Comparison of ENCODE assay signal across 8 cellular contexts in the genomic region with DNA sequence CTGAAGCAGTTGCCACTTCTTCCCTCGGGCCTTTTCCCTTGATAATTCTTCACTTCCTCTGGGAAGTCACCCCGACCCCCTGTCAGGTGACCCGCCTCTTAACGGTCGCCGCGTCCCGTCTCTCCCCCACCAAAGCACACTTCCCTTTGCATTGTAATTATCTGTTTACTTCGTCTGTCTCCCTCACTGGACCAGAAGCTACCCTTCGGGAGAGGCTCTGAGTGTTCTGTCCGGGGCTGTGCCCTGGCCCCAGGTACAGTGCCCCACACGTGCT. TPM values are rescaled to one million over a fixed set of nuclear protein-coding genes. Genes with fewer than 3 reads are reported as not detected.
DNase-seq lines count a peak whose midpoint lies in the region; ATAC-seq, FAIRE-seq and TF ChIP-seq lines count a peak whose summit lies in the region.

No MANE protein-coding gene starts in this region.

- H3K27ac Mint-ChIP-seq in IgD-negative memory B cell: peak overlapping the region in 2 of 3 donors; percentile 15 to 57
- H3K27ac Mint-ChIP-seq in chondrocyte (ENCODE audit: unreplicated experiment): no peak overlapping the region
- H3K27ac Mint-ChIP-seq in natural killer cell treated with Interleukin-12 subunit alpha and Interleukin-12 subunit beta and Interleukin-15 and Interleukin-18, amount 100 ng/mL, for 72 hours: no peak overlapping the region

- no peaks in the 10 kb centered on the region for H3K9me3 ChIP-seq in BLaER1 treated with 17β-estradiol and CSF1 and Interleukin-3, amounts not matched to agents 10 nM and 100 nM (replicated peaks in 1 of 11)

- peak overlapping the region; percentile 42 to 94 (median 79); a peak in 21 of 22 replicates for H3K9ac ChIP-seq in BLaER1 treated with 17β-estradiol and CSF1 and Interleukin-3, amounts not matched to agents 10 nM and 100 nM

- peak overlapping the region; percentile 1 to 92 (median 85); a peak in 21 of 22 replicates for H3K27ac ChIP-seq in BLaER1 treated with 17β-estradiol and CSF1 and Interleukin-3, amounts not matched to agents 10 nM and 100 nM

- DNase-seq in chondrocyte (ENCODE audit: low spot score) (no peak), SKM-1 (lab: John Stamatoyannopoulos, UW; ENCODE audit: unreplicated experiment) (no peak), D721Med (ENCODE audit: insufficient read length, low spot score) (no peak), 8988T (no peak)
- no peak for DNase-seq in natural killer cell treated with Interleukin-12 subunit alpha and Interleukin-12 subunit beta and Interleukin-15 and Interleukin-18, amount 100 ng/mL, for 72 hours (ENCODE audit: low spot score)

- H3K36me3 ChIP-seq in BLaER1 treated with 17β-estradiol and CSF1 and Interleukin-3, amounts not matched to agents 10 nM and 100 nM: peaks cover 0 to 37% (median 35%) of the 10 kb centered on the region in 11 experiments; a peak in 18 of 22 replicates

- TF ChIP-seq CTCF in chondrocyte (IDR thresholded peaks at IDR 0.05): no peak
- TF ChIP-seq CTCF in D721Med (IDR thresholded peaks at IDR 0.05; ENCODE audit: insufficient read depth, missing control alignments): no peak

- no peak for ATAC-seq in natural killer cell treated with Interleukin-12 subunit alpha and Interleukin-12 subunit beta and Interleukin-15 and Interleukin-18, amount 100 ng/mL, for 72 hours
- no peak for ATAC-seq in HG03460 (IDR thresholded peaks at IDR 0.05; ENCODE audit: unreplicated experiment)

- H3K4me1 Mint-ChIP-seq in IgD-negative memory B cell (peaks cover 3 to 12% (median 4%) of the 10 kb centered on the region in 3 donors), chondrocyte (ENCODE audit: low read depth) (peaks cover 47% of the 10 kb centered on the region)
- peaks cover 6 to 17% of the 10 kb centered on the region in 2 donors for H3K4me1 Mint-ChIP-seq in natural killer cell treated with Interleukin-12 subunit alpha and Interleukin-12 subunit beta and Interleukin-15 and Interleukin-18, amount 100 ng/mL, for 72 hours (ENCODE audit: low read depth in 2 of 2)

- peak overlapping the region; percentile 37 to 98 (median 94); a peak in 19 of 20 replicates for H3K4me3 ChIP-seq in BLaER1 treated with 17β-estradiol and CSF1 and Interleukin-3, amounts not matched to agents 10 nM and 100 nM

- H3K36me3 Mint-ChIP-seq in IgD-negative memory B cell: no peaks in the 10 kb centered on the region
- peaks cover 4% of the 10 kb centered on the region for H3K36me3 Mint-ChIP-seq in chondrocyte (ENCODE audit: low read depth)
- H3K36me3 Mint-ChIP-seq in natural killer cell treated with Interleukin-12 subunit alpha and Interleukin-12 subunit beta and Interleukin-15 and Interleukin-18, amount 100 ng/mL, for 72 hours: no peaks in the 10 kb centered on the region

- no peaks in the 10 kb centered on the region for H3K9me3 Mint-ChIP-seq in IgD-negative memory B cell
- H3K9me3 Mint-ChIP-seq in chondrocyte (ENCODE audit: low read depth): no peaks in the 10 kb centered on the region
- H3K9me3 Mint-ChIP-seq in natural killer cell treated with Interleukin-12 subunit alpha and Interleukin-12 subunit beta and Interleukin-15 and Interleukin-18, amount 100 ng/mL, for 72 hours: no peaks in the 10 kb centered on the region

- H3K4me2 ChIP-seq in BLaER1 treated with 17β-estradiol and CSF1 and Interleukin-3, amounts not matched to agents 10 nM and 100 nM: peak overlapping the region; percentile 80 to 99 (median 87)

- H4K20me1 ChIP-seq in BLaER1 treated with 17β-estradiol and CSF1 and Interleukin-3, amounts not matched to agents 10 nM and 100 nM: peaks cover 0 to 42% (median 41%) of the 10 kb centered on the region in 11 experiments; a peak in 18 of 22 replicates

- peaks cover 2% of the 10 kb centered on the region for H3K27me3 Mint-ChIP-seq in IgD-negative memory B cell
- no peaks in the 10 kb centered on the region for H3K27me3 Mint-ChIP-seq in chondrocyte (ENCODE audit: low read depth)
- H3K27me3 Mint-ChIP-seq in natural killer cell treated with Interleukin-12 subunit alpha and Interleukin-12 subunit beta and Interleukin-15 and Interleukin-18, amount 100 ng/mL, for 72 hours: peaks cover 1 to 4% of the 10 kb centered on the region in 2 donors

- peaks cover 51 to 78% (median 74%) of the 10 kb centered on the region in 10 experiments for H3K4me1 ChIP-seq in BLaER1 treated with 17β-estradiol and CSF1 and Interleukin-3, amounts not matched to agents 10 nM and 100 nM

- peak overlapping the region; percentile 60 to 92 (median 80) for H3K4me3 Mint-ChIP-seq in IgD-negative memory B cell
- peak overlapping the region; percentile 60 for H3K4me3 Mint-ChIP-seq in chondrocyte (ENCODE audit: unreplicated experiment)
- peak overlapping the region; percentile 45 for H3K4me3 Mint-ChIP-seq in natural killer cell treated with Interleukin-12 subunit alpha and Interleukin-12 subunit beta and Interleukin-15 and Interleukin-18, amount 100 ng/mL, for 72 hours

- H3K27me3 ChIP-seq in BLaER1 treated with 17β-estradiol and CSF1 and Interleukin-3, amounts not matched to agents 10 nM and 100 nM: no peaks in the 10 kb centered on the region

- FAIRE-seq in D721Med (lab: Jason Lieb, UNC): no peak

RNA-seq across cellular contexts. Expression of gene SNAI1, which starts 0.8 kb away (rescaled TPM):
- 0.63 TPM for polyA plus RNA-seq in IgD-negative memory B cell
- 4.9 to 15.1 TPM (median 6.1 TPM) in 3 replicates for total RNA-seq in chondrocyte
- total RNA-seq in natural killer cell treated with Interleukin-12 subunit alpha and Interleukin-12 subunit beta and Interleukin-15 and Interleukin-18, amount 100 ng/mL, for 72 hours: 1 to 10 TPM in 1 of 2 donors, under 1 TPM in 1; 0.71 to 1.3 TPM

RNA-seq across cellular contexts. Expression of gene RNF114, which starts 45.8 kb away (rescaled TPM):
- 119 TPM for polyA plus RNA-seq in IgD-negative memory B cell
- 45.4 to 49.5 TPM (median 46.2 TPM) in 3 replicates for total RNA-seq in chondrocyte
- 10 to 100 TPM; 69.9 to 79.3 TPM for total RNA-seq in natural killer cell treated with Interleukin-12 subunit alpha and Interleukin-12 subunit beta and Interleukin-15 and Interleukin-18, amount 100 ng/mL, for 72 hours

Comparison
In these comparisons a context has a peak if more than half of its experiments do, and no peak if none do; other contexts are left out.
1. H3K27ac Mint-ChIP-seq: peak in IgD-negative memory B cell (2 of 3); none in chondrocyte (single experiment) and natural killer cell treated with Interleukin-12 subunit alpha and Interleukin-12 subunit beta and Interleukin-15 and Interleukin-18, amount 100 ng/mL, for 72 hours (0 of 2).
2. Peak in every context shown above with its lines, with median percentiles within 50 percentile points of each other: H3K4me3 Mint-ChIP-seq.